8 cellular contexts compared by ENCODE assay signal in genomic region chr9:85716031-85716877, GRCh38. TPM values are rescaled to one million over a fixed set of nuclear protein-coding genes. Genes with fewer than 3 reads are reported as not detected.
A peak's percentile ranks its signal among the peaks of the same experiment; 100 is the strongest.
DNase-seq lines count a peak whose midpoint lies in the region; ATAC-seq, FAIRE-seq and TF ChIP-seq lines count a peak whose summit lies in the region.

No MANE protein-coding gene starts in this region.

- intact Hi-C loops in dendritic cell treated with granulocyte-macrophage colony-stimulating factor and Interleukin-4, amounts not matched to agents 40 ng/mL and 50 ng/mL, for 4 days (cut with micrococcal nuclease), result loop anchor here (2.0 kb wide), 2 partner anchors 13 to 15 kb away; no protein-coding TSS in a partner anchor
- intact Hi-C loops in HepG2 (cut with micrococcal nuclease; ENCODE audit: unreplicated experiment), result no loop called here

- no peak for TF ChIP-seq POLR2A in HepG2 (IDR thresholded peaks at IDR 0.05; ENCODE audit: insufficient read depth in 1 of 2, low read depth in 2 of 2, low read length in 2 of 2)

- H3K4me3 ChIP-seq in GM08714 (ENCODE audit: low read length) (0 out of 2 replicates have a peak overlapping the region, but pooled peaks have one; percentile 10), HepG2 (replicated peaks in 1 of 3; ENCODE audit: insufficient read depth in 1 of 3, low read depth in 2 of 3, low read length in 3 of 3) (no peak overlapping the region)

- H3K9ac ChIP-seq in HepG2 (ENCODE audit: insufficient read depth, low read depth, low read length), result no peak overlapping the region

- POLR2A ChIA-PET in HepG2 (lab: Yijun Ruan, JAX), result no interaction called here

- H4K20me1 ChIP-seq in HepG2 (ENCODE audit: insufficient read depth, low read length), result no peaks in the 10 kb centered on the region

- no peak for DNase-seq in activated CD4-positive, CD25-positive, alpha-beta regulatory T cell treated with anti-CD3 and anti-CD28 coated beads, Interleukin-2, amount 50 U/mL, for 72 hours
- DNase-seq in NCI-H187 treated with DMSO at 0.1 percent for 48 hours (lab: John Stamatoyannopoulos, UW) (no peak), GM03348 (ENCODE audit: low spot score) (no peak), HepG2 (ENCODE audit: low spot score) (no peak)

- H3K27me3 Mint-ChIP-seq in dendritic cell treated with granulocyte-macrophage colony-stimulating factor and Interleukin-4, amounts not matched to agents 40 ng/mL and 50 ng/mL, for 4 days, result no peaks in the 10 kb centered on the region

- no peak for TF ChIP-seq RAD21 in HepG2 (CRISPR knock-in tag; IDR thresholded peaks at IDR 0.05)

- no peak for TF ChIP-seq CTCF in HepG2 (CRISPR knock-in tag; IDR thresholded peaks at IDR 0.05)

- H3K4me2 ChIP-seq in HepG2 (ENCODE audit: low read depth, low read length), result no peak overlapping the region

- H3K79me2 ChIP-seq in HepG2 (ENCODE audit: insufficient read depth, low read length), result no peaks in the 10 kb centered on the region

- no peak overlapping the region for H2AFZ ChIP-seq in HepG2 (ENCODE audit: low read length)

- H3K27me3 ChIP-seq in HepG2 (ENCODE audit: control insufficient read depth in 1 of 2, insufficient read depth in 2 of 2, low read length in 2 of 2), result no peaks in the 10 kb centered on the region

- no TSS peak for BruUV-seq in HepG2 (replicated peaks; lab: Mats Ljungman, UMichigan)

- WGBS in HepG2 (ENCODE audit: low lambda C conversion rate), result 92% methylated on average over 5 of the region's 5 CpGs

- H3K36me3 Mint-ChIP-seq in dendritic cell treated with granulocyte-macrophage colony-stimulating factor and Interleukin-4, amounts not matched to agents 40 ng/mL and 50 ng/mL, for 4 days (ENCODE audit: low read depth), result peaks cover 12% of the 10 kb centered on the region

- no peaks in the 10 kb centered on the region for H3K36me3 ChIP-seq in HepG2 (replicated peaks in 1 of 2; ENCODE audit: control insufficient read depth in 1 of 2, insufficient read depth in 2 of 2, low read length in 2 of 2)

- ATAC-seq in GM21390 (IDR thresholded peaks at IDR 0.05; ENCODE audit: unreplicated experiment) (peak; percentile 66), HG03558 (IDR thresholded peaks at IDR 0.05; ENCODE audit: extremely low read depth, unreplicated experiment) (peak; percentile 53), HepG2 (no peak)

- peak overlapping the region; percentile 86 for H3K27ac Mint-ChIP-seq in dendritic cell treated with granulocyte-macrophage colony-stimulating factor and Interleukin-4, amounts not matched to agents 40 ng/mL and 50 ng/mL, for 4 days

- CTCF ChIA-PET in HepG2 (lab: Yijun Ruan, JAX; ENCODE audit: low intra/inter-chr PET ratio, low total read pairs), result no interaction called here

- 0 out of 2 replicates have a peak, but pooled peaks cover 7% of the 10 kb centered on the region for H3K4me1 ChIP-seq in HepG2 (ENCODE audit: insufficient read depth, low read length)

- H3K4me1 Mint-ChIP-seq in dendritic cell treated with granulocyte-macrophage colony-stimulating factor and Interleukin-4, amounts not matched to agents 40 ng/mL and 50 ng/mL, for 4 days (ENCODE audit: low read depth), result peaks cover 60% of the 10 kb centered on the region

- in situ Hi-C loops in HepG2 (cut with HindIII; ENCODE audit: extremely low pct_ligation_motif_present, low pct_unique_long_range_greater_than_20kb), result no loop called here

- H3K4me3 Mint-ChIP-seq in dendritic cell treated with granulocyte-macrophage colony-stimulating factor and Interleukin-4, amounts not matched to agents 40 ng/mL and 50 ng/mL, for 4 days, result peak overlapping the region; percentile 62

- no peaks in the 10 kb centered on the region for H3K9me3 Mint-ChIP-seq in dendritic cell treated with granulocyte-macrophage colony-stimulating factor and Interleukin-4, amounts not matched to agents 40 ng/mL and 50 ng/mL, for 4 days

- no peak overlapping the region for H3K27ac ChIP-seq in HepG2 (ENCODE audit: extremely low read length, insufficient read depth, low read length)

- FAIRE-seq in HepG2 (lab: Jason Lieb, UNC), result no peak

- H3K9me3 ChIP-seq in HepG2 (ENCODE audit: low read length), result no peaks in the 10 kb centered on the region

- no peak for TF ChIP-seq EP300 in HepG2 (IDR thresholded peaks at IDR 0.05; ENCODE audit: low read depth in 2 of 2, low read length in 2 of 2)
- no peak for TF ChIP-seq EP300 in HepG2 (CRISPR knock-in tag; IDR thresholded peaks at IDR 0.05; ENCODE audit: borderline replicate concordance)

TF ChIP-seq in HepG2, 621 proteins besides CTCF, POLR2A, EP300 and RAD21:
- no peak for TF ChIP-seq FOXK2 (IDR thresholded peaks at IDR 0.05)
- no peak for TF ChIP-seq NFE2 (CRISPR knock-in tag; IDR thresholded peaks at IDR 0.05)
- TF ChIP-seq RORA (CRISPR knock-in tag; IDR thresholded peaks at IDR 0.05), result no peak
- no peak for TF ChIP-seq ZNF234 (CRISPR knock-in tag; conservative IDR thresholded peaks at IDR 0.05)
- no peak for TF ChIP-seq SNAPC5 (CRISPR knock-in tag; IDR thresholded peaks at IDR 0.05; ENCODE audit: borderline replicate concordance)
- TF ChIP-seq PHB2 (IDR thresholded peaks at IDR 0.05; ENCODE audit: partially characterized antibody), result no peak
- no peak for TF ChIP-seq ZNF691 (CRISPR knock-in tag; IDR thresholded peaks at IDR 0.05; ENCODE audit: borderline replicate concordance, low read depth)
- TF ChIP-seq NAIF1 (CRISPR knock-in tag; IDR thresholded peaks at IDR 0.05; ENCODE audit: borderline replicate concordance), result no peak
- no peak for TF ChIP-seq KDM1A (CRISPR knock-in tag; IDR thresholded peaks at IDR 0.05)
- TF ChIP-seq ATF4 (CRISPR knock-in tag; IDR thresholded peaks at IDR 0.05), result no peak
- no peak for TF ChIP-seq NCOA5 (CRISPR knock-in tag; IDR thresholded peaks at IDR 0.05)
- no peak for TF ChIP-seq IKZF4 (CRISPR knock-in tag; IDR thresholded peaks at IDR 0.05; ENCODE audit: borderline replicate concordance, low read depth, not compliant biosample characterization)
- TF ChIP-seq KDM6A (CRISPR knock-in tag; IDR thresholded peaks at IDR 0.05; ENCODE audit: low read depth), result no peak
- TF ChIP-seq ZNF431 (CRISPR knock-in tag; IDR thresholded peaks at IDR 0.05; ENCODE audit: borderline replicate concordance, low read depth), result no peak
- no peak for TF ChIP-seq ZFYVE20 (CRISPR knock-in tag; IDR thresholded peaks at IDR 0.05; ENCODE audit: borderline replicate concordance, low read depth)
TF ChIP-seq in HepG2: peak in this region for 0.

RNA-seq across cellular contexts. Expression of gene AGTPBP1, which starts 25.5 kb away (rescaled TPM):
- 22.3 and 23.9 TPM in 2 replicates for total RNA-seq in HepG2 (2016; rRNA removed; fragmentation: Illumina TruSeq; extraction: Trizol)
- 66.6 and 80.4 TPM in 2 replicates for total RNA-seq in HepG2 (2016; cell fraction: cytosol; rRNA removed; fragmentation: Illumina TruSeq; extraction: Trizol; ENCODE audit: low read depth)
- 20.9 and 21.9 TPM in 2 replicates for total RNA-seq in HepG2 (2016; cell fraction: insoluble cytoplasmic fraction; rRNA removed; fragmentation: Illumina TruSeq; extraction: Trizol)
- 35.1 and 45.2 TPM in 2 replicates for total RNA-seq in HepG2 (2016; cell fraction: membrane; rRNA removed; fragmentation: Illumina TruSeq; extraction: Trizol)
- total RNA-seq in HepG2 (2016; cell fraction: nucleus; rRNA removed; fragmentation: Illumina TruSeq; extraction: Trizol), result 25.6 and 30.4 TPM in 2 replicates
- polyA plus RNA-seq in HepG2 (2011; rRNA removed), result 8.8 and 9.7 TPM in 2 replicates
- polyA plus RNA-seq in HepG2 (2011; cell fraction: cytosol; rRNA removed), result 3.5 and 6.0 TPM in 2 replicates
- 7.4 and 9.4 TPM in 2 replicates for polyA plus RNA-seq in HepG2 (2011; cell fraction: nucleus; rRNA removed)
- polyA plus RNA-seq in HepG2 (2012), result 10.0 and 13.3 TPM in 2 replicates
- 3.2 and 3.9 TPM in 2 replicates for polyA plus RNA-seq in HepG2 (2016; cell fraction: cytosol; fragmentation: Illumina TruSeq; extraction: Trizol; ENCODE audit: low read depth)
- 14.1 and 14.7 TPM in 2 replicates for polyA plus RNA-seq in HepG2 (2016; cell fraction: insoluble cytoplasmic fraction; fragmentation: Illumina TruSeq; extraction: Trizol; ENCODE audit: low read depth)
- polyA plus RNA-seq in HepG2 (2016; cell fraction: membrane; fragmentation: Illumina TruSeq; extraction: Trizol; ENCODE audit: low read depth), result 8.1 and 8.2 TPM in 2 replicates
- 16.0 and 17.6 TPM in 2 replicates for polyA plus RNA-seq in HepG2 (2016; cell fraction: nucleus; fragmentation: Illumina TruSeq; extraction: Trizol; ENCODE audit: insufficient read depth, low read depth)
- 5.8 and 6.2 TPM in 2 replicates for polyA minus RNA-seq in HepG2 (2011; rRNA and poly(A)+ RNA removed; ENCODE audit: low replicate concordance)
- polyA minus RNA-seq in HepG2 (2011; cell fraction: cytosol; rRNA and poly(A)+ RNA removed), result 11.5 and 12.0 TPM in 2 replicates
- 36.3 and 36.8 TPM in 2 replicates for polyA minus RNA-seq in HepG2 (2011; cell fraction: nucleus; rRNA and poly(A)+ RNA removed)
